1 cellular context compared by ENCODE assay signal in genomic region chr10:28445511-28445910, GRCh38.
TF ChIP-seq lines count a peak whose summit lies in the region.

No MANE protein-coding gene starts in this region.

TF ChIP-seq in GM23338, 12 proteins besides CTCF, POLR2A, EP300 and RAD21 (continued from another document):
- TF ChIP-seq REST (IDR thresholded peaks at IDR 0.05; ENCODE audit: unreplicated experiment), result no peak
- TF ChIP-seq JUNB (IDR thresholded peaks at IDR 0.05; ENCODE audit: unreplicated experiment), result no peak
- no peak for TF ChIP-seq EZH2phosphoT487 (IDR thresholded peaks at IDR 0.05; ENCODE audit: unreplicated experiment)
- TF ChIP-seq ETS1 (IDR thresholded peaks at IDR 0.05), result no peak
TF ChIP-seq in GM23338: peak in this region for 0.
